Comparison of ENCODE assay signal across 8 cellular contexts in the genomic region with DNA sequence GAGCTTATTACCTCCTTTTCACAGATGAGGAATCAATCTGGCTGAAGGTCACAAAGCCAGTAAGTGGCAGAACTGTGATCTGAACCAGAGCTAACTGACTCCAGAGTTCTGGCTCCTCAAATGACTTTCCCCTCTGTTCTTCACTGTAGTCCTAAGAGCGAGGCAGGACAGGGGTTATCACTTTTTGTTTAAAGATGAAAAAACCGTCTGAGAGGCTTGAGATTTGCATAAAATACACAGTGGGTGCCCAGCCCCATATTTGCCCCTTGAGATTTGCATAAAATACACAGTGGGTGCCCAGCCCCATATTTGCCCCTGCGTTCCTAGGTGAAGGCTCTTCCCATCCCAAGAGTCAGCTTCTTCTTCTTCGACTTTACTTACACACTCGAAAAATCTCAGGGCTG. TPM values are rescaled to one million over a fixed set of nuclear protein-coding genes. Genes with fewer than 3 reads are reported as not detected.
A peak's percentile ranks its signal among the peaks of the same experiment; 100 is the strongest.
DNase-seq lines count a peak whose midpoint lies in the region; ATAC-seq, FAIRE-seq and TF ChIP-seq lines count a peak whose summit lies in the region.

No MANE protein-coding gene starts in this region.

- H3K4me1 ChIP-seq in BE2C, result no peaks in the 10 kb centered on the region; the same call in 1 of the 2 replicates
- peaks cover 5% of the 10 kb centered on the region for H3K4me1 ChIP-seq in GM12878 (ENCODE audit: control insufficient read depth, insufficient read depth, low read length)
- peaks cover 19% of the 10 kb centered on the region for H3K4me1 ChIP-seq in HepG2 (ENCODE audit: insufficient read depth, low read length)
- H3K4me1 ChIP-seq in thymus (ENCODE audit: control insufficient read depth, insufficient read depth, low read length), result no peaks in the 10 kb centered on the region

- peak; percentile 83 for FAIRE-seq in GM12878 (lab: Jason Lieb, UNC)
- peak; percentile 32 for FAIRE-seq in HepG2 (lab: Jason Lieb, UNC)

- H2AFZ ChIP-seq in GM12878 (ENCODE audit: control insufficient read depth, low read depth, low read length), result peak overlapping the region; percentile 78
- H2AFZ ChIP-seq in HepG2 (ENCODE audit: low read length), result no peak overlapping the region

- H3K36me3 ChIP-seq in BE2C, result peaks cover 32% of the 10 kb centered on the region
- peaks cover 2 to 3% of the 10 kb centered on the region in 2 experiments; a peak in 2 of 4 replicates for H3K36me3 ChIP-seq in GM12878 (ENCODE audit: control insufficient read depth in 2 of 2, insufficient read depth in 2 of 2, low read length in 1 of 2)
- peaks cover 0 to under 1% of the 10 kb centered on the region in 2 experiments; a peak in 2 of 5 replicates for H3K36me3 ChIP-seq in HepG2 (replicated peaks in 1 of 2; ENCODE audit: control insufficient read depth in 1 of 2, insufficient read depth in 2 of 2, low read length in 2 of 2)
- H3K36me3 ChIP-seq in thymus (ENCODE audit: control insufficient read depth, insufficient read depth), result peaks cover under 1% of the 10 kb centered on the region

- peak overlapping the region; percentile 90 for H3K4me2 ChIP-seq in GM12878 (ENCODE audit: control insufficient read depth, insufficient read depth)
- peak overlapping the region; percentile 83 for H3K4me2 ChIP-seq in HepG2 (ENCODE audit: low read depth, low read length)

- in situ Hi-C loops in GM12878 (cut with MboI), result no loop called here
- in situ Hi-C loops in HepG2 (cut with HindIII; ENCODE audit: extremely low pct_ligation_motif_present, low pct_unique_long_range_greater_than_20kb), result loop anchor here (10.0 kb wide), 1 partner anchor 61 kb away; no protein-coding TSS in a partner anchor

- BruUV-seq in GM12878 (replicated peaks; lab: Mats Ljungman, UMichigan), result no TSS peak
- BruUV-seq in HepG2 (replicated peaks; lab: Mats Ljungman, UMichigan), result no TSS peak

- SMC1A ChIA-PET in GM12878 (lab: Charles Lee; ENCODE audit: uncharacterized antibody, unreplicated experiment), result interaction anchor here (0.8 to 8.1 kb wide), 9 partner anchors 9 to 94 kb away, joined by 3 to 60 read pairs (median 7); a partner anchor contains a TSS

- H3K27me3 ChIP-seq in BE2C (no peaks in the 10 kb centered on the region), GM12878 (replicated peaks in 1 of 2; ENCODE audit: control insufficient read depth in 2 of 2, insufficient read depth in 2 of 2, low read length in 1 of 2) (no peaks in the 10 kb centered on the region), HepG2 (ENCODE audit: control insufficient read depth in 1 of 2, insufficient read depth in 2 of 2, low read length in 2 of 2) (no peaks in the 10 kb centered on the region), thymus (ENCODE audit: control insufficient read depth, insufficient read depth) (no peaks in the 10 kb centered on the region)

- no peaks in the 10 kb centered on the region for H3K9me3 ChIP-seq in BE2C
- H3K9me3 ChIP-seq in GM12878 (replicated peaks; ENCODE audit: control insufficient read depth, insufficient read depth, low read length), result no peaks in the 10 kb centered on the region
- no peaks in the 10 kb centered on the region for H3K9me3 ChIP-seq in HepG2 (ENCODE audit: low read length)
- no peaks in the 10 kb centered on the region for H3K9me3 ChIP-seq in thymus (ENCODE audit: control insufficient read depth)

- POLR2A ChIA-PET in GM12878 (lab: Charles Lee) (interaction anchor here (0.6 to 6.5 kb wide), 8 partner anchors 8 to 876 kb away, joined by 3 to 54 read pairs (median 3); a partner anchor contains a TSS), HepG2 (lab: Yijun Ruan, JAX) (interaction anchor here (1.8 kb wide), 1 partner anchor 17 kb away, joined by 12 read pairs; a partner anchor contains a TSS)

- intact Hi-C loops in GM12878 (cut with micrococcal nuclease; ENCODE audit: unreplicated experiment), result loop anchor here (5.0 to 10.0 kb wide), 2 partner anchors 88 to 551 kb away; a partner anchor contains a TSS
- intact Hi-C loops in HepG2 (cut with micrococcal nuclease; ENCODE audit: unreplicated experiment), result no loop called here

- TF ChIP-seq EP300 in GM12878 (IDR thresholded peaks at IDR 0.05; ENCODE audit: borderline replicate concordance in 1 of 2, control insufficient read depth in 1 of 2, low read depth in 2 of 2, low read length in 2 of 2), result no peak
- no peak for TF ChIP-seq EP300 in HepG2 (IDR thresholded peaks at IDR 0.05; ENCODE audit: low read depth in 2 of 2, low read length in 2 of 2)
- TF ChIP-seq EP300 in HepG2 (CRISPR knock-in tag; IDR thresholded peaks at IDR 0.05; ENCODE audit: borderline replicate concordance), result no peak

- peak overlapping the region; percentile 87 for H3K4me3 ChIP-seq in BE2C (ENCODE audit: low read depth, low read length)
- peak overlapping the region; percentile 89 for H3K4me3 ChIP-seq in GM12878
- peak overlapping the region; percentile 61 to 73 (median 69) for H3K4me3 ChIP-seq in HepG2 (replicated peaks in 1 of 3; ENCODE audit: insufficient read depth in 1 of 3, low read depth in 2 of 3, low read length in 3 of 3)
- H3K4me3 ChIP-seq in thymus (ENCODE audit: low read length), result peak overlapping the region; percentile 67

- no peaks in the 10 kb centered on the region for H4K20me1 ChIP-seq in GM12878 (ENCODE audit: control insufficient read depth, insufficient read depth)
- H4K20me1 ChIP-seq in HepG2 (ENCODE audit: insufficient read depth, low read length), result no peaks in the 10 kb centered on the region

- DNase-seq in BE2C, result no peak
- DNase-seq in GM12878 (ENCODE audit: low read depth, low spot score), result no peak
- DNase-seq in HepG2 (ENCODE audit: low spot score), result no peak
- no peak for DNase-seq in AML-193 (lab: John Stamatoyannopoulos, UW)
- DNase-seq in NCI-H1092 (lab: John Stamatoyannopoulos, UW), result no peak

- no peak for TF ChIP-seq POLR2A in GM12878 (IDR thresholded peaks at IDR 0.05; ENCODE audit: low read depth, low read length)
- TF ChIP-seq POLR2A in HepG2 (IDR thresholded peaks at IDR 0.05; ENCODE audit: insufficient read depth in 1 of 2, low read depth in 2 of 2, low read length in 2 of 2), result no peak

- ATAC-seq in GM19397 (IDR thresholded peaks at IDR 0.05; ENCODE audit: unreplicated experiment) (peak; percentile 55), HG03460 (IDR thresholded peaks at IDR 0.05; ENCODE audit: unreplicated experiment) (peak; percentile 53), GM12878 (peak; percentile 67), HepG2 (peak; percentile 39)

- H3K79me2 ChIP-seq in GM12878 (ENCODE audit: control insufficient read depth, insufficient read depth, low read length) (peaks cover 17% of the 10 kb centered on the region), HepG2 (ENCODE audit: insufficient read depth, low read length) (no peaks in the 10 kb centered on the region)

- 0% methylated on average over 5 of the region's 5 CpGs for WGBS in GM12878 (ENCODE audit: insufficient coverage, insufficient replicate concordance, low lambda C conversion rate, missing lambda C conversion rate)
- WGBS in HepG2 (ENCODE audit: low lambda C conversion rate), result 14% methylated on average over 5 of the region's 5 CpGs
- WGBS in thymus, result 30% methylated on average over 5 of the region's 5 CpGs

- CTCF ChIA-PET in GM12878 (lab: Yijun Ruan, JAX), result interaction anchor here (1.0 to 7.8 kb wide), 8 partner anchors 8 to 164 kb away, joined by 3 to 55 read pairs (median 5); a partner anchor contains a TSS
- CTCF ChIA-PET in HepG2 (lab: Yijun Ruan, JAX; ENCODE audit: low intra/inter-chr PET ratio, low total read pairs), result no interaction called here

- TF ChIP-seq RAD21 in GM12878 (IDR thresholded peaks at IDR 0.05; ENCODE audit: insufficient read depth, low read depth, low read length) (no peak), HepG2 (CRISPR knock-in tag; IDR thresholded peaks at IDR 0.05) (no peak)

- TF ChIP-seq CTCF in BE2C (IDR thresholded peaks at IDR 0.05; ENCODE audit: low read depth, low read length) (no peak), GM12878 (IDR thresholded peaks at IDR 0.05 in 2 of 3, conservative IDR thresholded peaks at IDR 0.05 in 1 of 3; ENCODE audit: control insufficient read depth in 2 of 3, extremely low read depth in 1 of 3, insufficient read depth in 1 of 3, low read depth in 3 of 3, low read length in 3 of 3) (no peak), HepG2 (CRISPR knock-in tag; IDR thresholded peaks at IDR 0.05) (no peak)

- H3K9ac ChIP-seq in GM12878 (ENCODE audit: control insufficient read depth, insufficient read depth, low read length), result peak overlapping the region; percentile 82
- H3K9ac ChIP-seq in HepG2 (ENCODE audit: insufficient read depth, low read depth, low read length), result peak overlapping the region; percentile 64

- H3K27ac ChIP-seq in GM12878 (ENCODE audit: control insufficient read depth, insufficient read depth) (peak overlapping the region; percentile 78), HepG2 (ENCODE audit: extremely low read length, insufficient read depth, low read length) (no peak overlapping the region), thymus (ENCODE audit: low read depth) (no peak overlapping the region)

- RAD21 ChIA-PET in GM12878 (lab: Charles Lee; ENCODE audit: unreplicated experiment), result interaction anchor here (0.9 to 4.1 kb wide), 5 partner anchors 9 to 340 kb away, joined by 3 to 27 read pairs (median 18); a partner anchor contains a TSS

RNA-seq across cellular contexts. Expression of a gene that starts 0.7 kb away (rescaled TPM):
- 17.0 TPM for polyA plus RNA-seq in BE2C (2012; ENCODE audit: insufficient read depth, insufficient read length, low read depth)
- total RNA-seq in GM12878 (2013; cell fraction: nucleolus; rRNA removed), result 11.6 and 11.8 TPM in 2 replicates
- 14.0 and 15.2 TPM in 2 replicates for total RNA-seq in GM12878 (2014; rRNA removed)
- 8.2 and 10.2 TPM in 2 replicates for total RNA-seq in GM12878 (2014; rRNA removed; fragmentation: Illumina TruSeq; extraction: Trizol)
- total RNA-seq in GM12878 (2021), result 14.3 and 15.7 TPM in 2 replicates
- polyA plus RNA-seq in GM12878 (2011; ENCODE audit: low read depth), result 5.4 TPM
- 2.2 and 2.4 TPM in 2 replicates for polyA plus RNA-seq in GM12878 (2011; rRNA removed)
- polyA plus RNA-seq in GM12878 (2011; cell fraction: cytosol; rRNA removed), result 2.9 TPM in 2 replicates
- 3.7 TPM in 2 replicates for polyA plus RNA-seq in GM12878 (2011; cell fraction: nucleus; rRNA removed)
- 10.2 and 10.7 TPM in 2 replicates for polyA plus RNA-seq in GM12878 (2012)
- polyA plus RNA-seq in GM12878 (2014; fragmentation: Illumina TruSeq; extraction: Trizol), result 9.0 and 13.1 TPM in 2 replicates
- polyA plus RNA-seq in GM12878 (2014; fragmentation: Nextera tagmentation; extraction: Ambion mirVana), result 1 to 10 TPM; 1.6 to 1.9 TPM
- polyA plus RNA-seq in GM12878 (2014; rRNA removed), result 17.2 and 18.8 TPM in 2 replicates
- 1 to 10 TPM; 8.7 to 9.0 TPM for polyA plus RNA-seq in GM12878 (2016; fragmentation: Nextera tagmentation; extraction: Ambion mirVana)
- 3.0 and 4.4 TPM in 2 replicates for polyA minus RNA-seq in GM12878 (2011; rRNA and poly(A)+ RNA removed)
- 1.1 and 1.2 TPM in 2 replicates for polyA minus RNA-seq in GM12878 (2011; cell fraction: cytosol; rRNA and poly(A)+ RNA removed)
- 1.5 and 3.3 TPM in 2 replicates for polyA minus RNA-seq in GM12878 (2011; cell fraction: nucleus; rRNA and poly(A)+ RNA removed)
- 2.8 and 3.1 TPM in 2 replicates for total RNA-seq in HepG2 (2016; rRNA removed; fragmentation: Illumina TruSeq; extraction: Trizol)
- 0.40 and 0.79 TPM in 2 replicates for total RNA-seq in HepG2 (2016; cell fraction: cytosol; rRNA removed; fragmentation: Illumina TruSeq; extraction: Trizol; ENCODE audit: low read depth)
- 2.1 and 3.1 TPM in 2 replicates for total RNA-seq in HepG2 (2016; cell fraction: insoluble cytoplasmic fraction; rRNA removed; fragmentation: Illumina TruSeq; extraction: Trizol)
- 2.4 and 3.0 TPM in 2 replicates for total RNA-seq in HepG2 (2016; cell fraction: membrane; rRNA removed; fragmentation: Illumina TruSeq; extraction: Trizol)
- 2.2 and 4.2 TPM in 2 replicates for total RNA-seq in HepG2 (2016; cell fraction: nucleus; rRNA removed; fragmentation: Illumina TruSeq; extraction: Trizol)
- 5.1 and 6.4 TPM in 2 replicates for polyA plus RNA-seq in HepG2 (2011; rRNA removed)
- polyA plus RNA-seq in HepG2 (2011; cell fraction: cytosol; rRNA removed), result 4.6 TPM in 2 replicates
- polyA plus RNA-seq in HepG2 (2011; cell fraction: nucleus; rRNA removed), result 6.9 and 7.0 TPM in 2 replicates
- polyA plus RNA-seq in HepG2 (2012), result 3.9 and 4.0 TPM in 2 replicates
- polyA plus RNA-seq in HepG2 (2016; cell fraction: cytosol; fragmentation: Illumina TruSeq; extraction: Trizol; ENCODE audit: low read depth), result 0.60 and 0.61 TPM in 2 replicates
- 1.8 and 2.1 TPM in 2 replicates for polyA plus RNA-seq in HepG2 (2016; cell fraction: insoluble cytoplasmic fraction; fragmentation: Illumina TruSeq; extraction: Trizol; ENCODE audit: low read depth)
- 1.00 and 1.6 TPM in 2 replicates for polyA plus RNA-seq in HepG2 (2016; cell fraction: membrane; fragmentation: Illumina TruSeq; extraction: Trizol; ENCODE audit: low read depth)
- 5.1 TPM in 2 replicates for polyA plus RNA-seq in HepG2 (2016; cell fraction: nucleus; fragmentation: Illumina TruSeq; extraction: Trizol; ENCODE audit: insufficient read depth, low read depth)
- 3.1 and 11.6 TPM in 2 replicates for polyA minus RNA-seq in HepG2 (2011; rRNA and poly(A)+ RNA removed; ENCODE audit: low replicate concordance)
- 4.1 and 4.5 TPM in 2 replicates for polyA minus RNA-seq in HepG2 (2011; cell fraction: cytosol; rRNA and poly(A)+ RNA removed)
- 4.4 and 6.2 TPM in 2 replicates for polyA minus RNA-seq in HepG2 (2011; cell fraction: nucleus; rRNA and poly(A)+ RNA removed)
- polyA plus RNA-seq in thymus, result 2.5 TPM

RNA-seq across cellular contexts. Expression of a gene that starts 16.9 kb away (rescaled TPM):
- polyA plus RNA-seq in BE2C (2012; ENCODE audit: insufficient read depth, insufficient read length, low read depth), result 161 TPM
- total RNA-seq in GM12878 (2013; cell fraction: nucleolus; rRNA removed), result 64.3 and 66.6 TPM in 2 replicates
- 292 and 302 TPM in 2 replicates for total RNA-seq in GM12878 (2014; rRNA removed)
- total RNA-seq in GM12878 (2014; rRNA removed; fragmentation: Illumina TruSeq; extraction: Trizol), result 262 and 276 TPM in 2 replicates
- total RNA-seq in GM12878 (2021), result 152 and 165 TPM in 2 replicates
- polyA plus RNA-seq in GM12878 (2011; ENCODE audit: low read depth), result 114 TPM
- polyA plus RNA-seq in GM12878 (2011; rRNA removed), result 290 and 355 TPM in 2 replicates
- 169 and 193 TPM in 2 replicates for polyA plus RNA-seq in GM12878 (2011; cell fraction: cytosol; rRNA removed)
- polyA plus RNA-seq in GM12878 (2011; cell fraction: nucleus; rRNA removed), result 99.9 and 101 TPM in 2 replicates
- 173 and 234 TPM in 2 replicates for polyA plus RNA-seq in GM12878 (2012)
- polyA plus RNA-seq in GM12878 (2014; fragmentation: Illumina TruSeq; extraction: Trizol), result 194 and 264 TPM in 2 replicates
- 1,000 to 10,000 TPM; 1,100 to 1,143 TPM for polyA plus RNA-seq in GM12878 (2014; fragmentation: Nextera tagmentation; extraction: Ambion mirVana)
- 409 and 421 TPM in 2 replicates for polyA plus RNA-seq in GM12878 (2014; rRNA removed)
- polyA plus RNA-seq in GM12878 (2016; fragmentation: Nextera tagmentation; extraction: Ambion mirVana), result 100 to 1,000 TPM; 521 to 544 TPM
- 65.5 and 71.0 TPM in 2 replicates for polyA minus RNA-seq in GM12878 (2011; rRNA and poly(A)+ RNA removed)
- 30.1 and 31.0 TPM in 2 replicates for polyA minus RNA-seq in GM12878 (2011; cell fraction: cytosol; rRNA and poly(A)+ RNA removed)
- 35.5 and 50.3 TPM in 2 replicates for polyA minus RNA-seq in GM12878 (2011; cell fraction: nucleus; rRNA and poly(A)+ RNA removed)
- total RNA-seq in HepG2 (2016; rRNA removed; fragmentation: Illumina TruSeq; extraction: Trizol), result 315 and 450 TPM in 2 replicates
- 334 and 476 TPM in 2 replicates for total RNA-seq in HepG2 (2016; cell fraction: cytosol; rRNA removed; fragmentation: Illumina TruSeq; extraction: Trizol; ENCODE audit: low read depth)
- total RNA-seq in HepG2 (2016; cell fraction: insoluble cytoplasmic fraction; rRNA removed; fragmentation: Illumina TruSeq; extraction: Trizol), result 329 and 454 TPM in 2 replicates
- 488 and 569 TPM in 2 replicates for total RNA-seq in HepG2 (2016; cell fraction: membrane; rRNA removed; fragmentation: Illumina TruSeq; extraction: Trizol)
- total RNA-seq in HepG2 (2016; cell fraction: nucleus; rRNA removed; fragmentation: Illumina TruSeq; extraction: Trizol), result 130 and 141 TPM in 2 replicates
- 118 and 147 TPM in 2 replicates for polyA plus RNA-seq in HepG2 (2011; rRNA removed)
- polyA plus RNA-seq in HepG2 (2011; cell fraction: cytosol; rRNA removed), result 109 and 124 TPM in 2 replicates
- polyA plus RNA-seq in HepG2 (2011; cell fraction: nucleus; rRNA removed), result 34.8 and 41.8 TPM in 2 replicates
- polyA plus RNA-seq in HepG2 (2012), result 189 and 190 TPM in 2 replicates
- polyA plus RNA-seq in HepG2 (2016; cell fraction: cytosol; fragmentation: Illumina TruSeq; extraction: Trizol; ENCODE audit: low read depth), result 411 and 656 TPM in 2 replicates
- polyA plus RNA-seq in HepG2 (2016; cell fraction: insoluble cytoplasmic fraction; fragmentation: Illumina TruSeq; extraction: Trizol; ENCODE audit: low read depth), result 469 and 494 TPM in 2 replicates
- 498 and 625 TPM in 2 replicates for polyA plus RNA-seq in HepG2 (2016; cell fraction: membrane; fragmentation: Illumina TruSeq; extraction: Trizol; ENCODE audit: low read depth)
- polyA plus RNA-seq in HepG2 (2016; cell fraction: nucleus; fragmentation: Illumina TruSeq; extraction: Trizol; ENCODE audit: insufficient read depth, low read depth), result 217 and 226 TPM in 2 replicates
- 41.8 and 84.4 TPM in 2 replicates for polyA minus RNA-seq in HepG2 (2011; rRNA and poly(A)+ RNA removed; ENCODE audit: low replicate concordance)
- 42.7 and 47.2 TPM in 2 replicates for polyA minus RNA-seq in HepG2 (2011; cell fraction: cytosol; rRNA and poly(A)+ RNA removed)
- 49.7 and 51.6 TPM in 2 replicates for polyA minus RNA-seq in HepG2 (2011; cell fraction: nucleus; rRNA and poly(A)+ RNA removed)
- 132 TPM for polyA plus RNA-seq in thymus
